ENCODE assay signal across 8 cellular contexts in genomic region chr4:75630932-75631320, GRCh38. TPM values are rescaled to one million over a fixed set of nuclear protein-coding genes. Genes with fewer than 3 reads are reported as not detected.
DNase-seq lines count a peak whose midpoint lies in the region; ATAC-seq and TF ChIP-seq lines count a peak whose summit lies in the region.

No MANE protein-coding gene starts in this region.

- no peaks in the 10 kb centered on the region for H4K20me1 ChIP-seq in neural progenitor cell (ENCODE audit: low read depth)

- TF ChIP-seq CTCF in BJ (IDR thresholded peaks at IDR 0.05; ENCODE audit: insufficient read depth, low read depth, low read length) (no peak), RWPE1 (conservative IDR thresholded peaks at IDR 0.05; ENCODE audit: low read depth) (no peak), esophagus muscularis mucosa (IDR thresholded peaks at IDR 0.05) (no peak), neural progenitor cell (IDR thresholded peaks at IDR 0.05) (no peak)

- no peaks in the 10 kb centered on the region for H3F3A ChIP-seq in neural progenitor cell (ENCODE audit: low read depth)

- H3K4me2 ChIP-seq in neural progenitor cell, result peak overlapping the region; percentile 77

- H3K36me3 Mint-ChIP-seq in neural progenitor cell, result no peaks in the 10 kb centered on the region

- peaks cover 8% of the 10 kb centered on the region for H3K4me1 Mint-ChIP-seq in neural progenitor cell

- DNase-seq in BJ (ENCODE audit: low read depth) (no peak), RWPE1 (ENCODE audit: low spot score) (no peak), esophagus muscularis mucosa (ENCODE audit: extremely low spot score) (no peak), neural progenitor cell (ENCODE audit: low spot score) (no peak), T-helper 9 cell (no peak), NCI-H345 (lab: John Stamatoyannopoulos, UW) (no peak)
- DNase-seq in activated effector memory CD4-positive, alpha-beta T cell treated with Interleukin-2 at 50 U/mL for 16 hours, result no peak

- CTCF ChIA-PET in BJ (lab: Yijun Ruan, JAX) (interaction anchor here (0.5 to 1.1 kb wide), 2 partner anchors 72 to 212 kb away, joined by 3 read pairs; no protein-coding TSS in a partner anchor), RWPE1 (lab: Yijun Ruan, JAX) (no interaction called here)

- H3K27ac ChIP-seq in RWPE1 (peak overlapping the region; percentile 39), esophagus muscularis mucosa (replicated peaks in 1 of 4) (peak overlapping the region; percentile 59 to 78 (median 74)), neural progenitor cell (no peak overlapping the region)

- peak overlapping the region; percentile 87 for H3K4me3 Mint-ChIP-seq in neural progenitor cell

- no peaks in the 10 kb centered on the region for H3K79me2 ChIP-seq in neural progenitor cell (ENCODE audit: low read depth)

- POLR2A ChIA-PET in BJ (lab: Charles Lee) (no interaction called here), RWPE1 (lab: Yijun Ruan, JAX; ENCODE audit: low non-redundant PET) (no interaction called here)

- H3K27me3 ChIP-seq in BJ (ENCODE audit: control insufficient read depth, insufficient read depth, low read length), result no peaks in the 10 kb centered on the region
- no peaks in the 10 kb centered on the region for H3K27me3 ChIP-seq in esophagus muscularis mucosa
- no peaks in the 10 kb centered on the region for H3K27me3 ChIP-seq in neural progenitor cell

- peak overlapping the region; percentile 75 for H2AFZ ChIP-seq in neural progenitor cell (replicated peaks)

- intact Hi-C loops in esophagus muscularis mucosa (cut with DNase I), result loop anchor here (5.0 kb wide), 1 partner anchor 96 kb away; no protein-coding TSS in a partner anchor

- H3K9ac ChIP-seq in neural progenitor cell, result no peak overlapping the region

- WGBS in esophagus muscularis mucosa, result 44% methylated on average over 9 of the region's 9 CpGs

- no peak for TF ChIP-seq EP300 in esophagus muscularis mucosa (IDR thresholded peaks at IDR 0.05)

- TF ChIP-seq POLR2A in esophagus muscularis mucosa (IDR thresholded peaks at IDR 0.05; ENCODE audit: low read depth), result no peak

- ATAC-seq in GM21619 (IDR thresholded peaks at IDR 0.05; ENCODE audit: unreplicated experiment), result no peak

- H3K4me1 ChIP-seq in esophagus muscularis mucosa (peaks cover 2 to 30% (median 18%) of the 10 kb centered on the region in 4 donors), neural progenitor cell (peaks cover 4% of the 10 kb centered on the region)

- H3K27ac Mint-ChIP-seq in neural progenitor cell, result no peak overlapping the region

- H3K36me3 ChIP-seq in BJ (ENCODE audit: control insufficient read depth, insufficient read depth, low read length) (no peaks in the 10 kb centered on the region), esophagus muscularis mucosa (no peaks in the 10 kb centered on the region), neural progenitor cell (no peaks in the 10 kb centered on the region)

- peaks cover 3% of the 10 kb centered on the region for H3K27me3 Mint-ChIP-seq in neural progenitor cell (ENCODE audit: insufficient read depth, low read depth)

- H3K9me3 ChIP-seq in esophagus muscularis mucosa, result no peaks in the 10 kb centered on the region
- no peaks in the 10 kb centered on the region for H3K9me3 ChIP-seq in neural progenitor cell (ENCODE audit: low read depth)

- H3K9me3 Mint-ChIP-seq in neural progenitor cell, result no peaks in the 10 kb centered on the region

- peak overlapping the region; percentile 50 for H3K4me3 ChIP-seq in BJ (ENCODE audit: low read depth, low read length)
- H3K4me3 ChIP-seq in esophagus muscularis mucosa, result peak overlapping the region; percentile 66 to 82 (median 68)
- H3K4me3 ChIP-seq in neural progenitor cell, result peak overlapping the region; percentile 57

RNA-seq across cellular contexts. Expression of gene CDKL2, which starts 0.6 kb away (rescaled TPM):
- polyA plus RNA-seq in BJ (2011; rRNA removed), result 0.38 and 0.39 TPM in 2 replicates
- 0.43 and 1.4 TPM in 2 replicates for polyA minus RNA-seq in BJ (2011; rRNA and poly(A)+ RNA removed)
- total RNA-seq in esophagus muscularis mucosa (1 to 10 TPM; 2.9 to 6.2 (median 3.1) TPM), neural progenitor cell (ENCODE audit: low replicate concordance) (1.2 and 2.9 TPM in 2 replicates)

RNA-seq across cellular contexts. Expression of gene G3BP2, which starts 42.3 kb away (rescaled TPM):
- 57.6 and 117 TPM in 2 replicates for polyA plus RNA-seq in BJ (2011; rRNA removed)
- polyA minus RNA-seq in BJ (2011; rRNA and poly(A)+ RNA removed), result 34.3 and 41.0 TPM in 2 replicates
- total RNA-seq in esophagus muscularis mucosa (100 to 1,000 TPM in 3 of 4 donors, 10 to 100 TPM in 1; 94.6 to 127 (median 109) TPM), neural progenitor cell (ENCODE audit: low replicate concordance) (218 and 241 TPM in 2 replicates)
